32 cellular contexts compared by ENCODE assay signal in genomic region chr3:119125742-119126507, GRCh38. TPM values are rescaled to one million over a fixed set of nuclear protein-coding genes. Genes with fewer than 3 reads are reported as not detected.
"Had no signal": no experiment of that assay in that cellular context is flagged by ENCODE, and none has a peak within 500 bp of the region (broad histone marks: within the 10 kb centered on the region; RNA-seq: fewer than 3 reads in every experiment).

No MANE protein-coding gene starts in this region.

- ATAC-seq: activated CD4-positive, alpha-beta T cell treated with anti-CD3 and anti-CD28 coated beads for 36 hours; activated CD8-positive, alpha-beta memory T cell treated with anti-CD3 and anti-CD28 coated beads, Interleukin-2, amount 10 ng/mL, durations not matched to agents 7 days and 5 days; activated CD8-positive, alpha-beta T cell treated with anti-CD3 and anti-CD28 coated beads, Interleukin-2, amount 10 ng/mL, durations not matched to agents 7 days and 5 days; activated naive CD4-positive, alpha-beta T cell treated with anti-CD3 and anti-CD28 coated beads, Interleukin-2, amount 50 U/mL, for 72 hours; effector memory CD8-positive, alpha-beta T cell; gastroesophageal sphincter; left lung; lower lobe of right lung; right lobe of liver; stimulated activated naive CD8-positive, alpha-beta T cell treated with anti-CD3 and anti-CD28 coated beads, Interleukin-15, Interleukin-2, amounts not matched to agents 100 U/mL and 50 U/mL, for 24 hours had no signal

- H3K4me3 Mint-ChIP-seq: activated CD4-positive, alpha-beta T cell treated with anti-CD3 and anti-CD28 coated beads for 36 hours; activated CD8-positive, alpha-beta memory T cell treated with anti-CD3 and anti-CD28 coated beads, Interleukin-2, amount 10 ng/mL, durations not matched to agents 7 days and 5 days; activated CD8-positive, alpha-beta T cell treated with anti-CD3 and anti-CD28 coated beads, Interleukin-2, amount 10 ng/mL, durations not matched to agents 7 days and 5 days; effector memory CD8-positive, alpha-beta T cell; nephron had no signal

- H3K4me3 ChIP-seq: breast epithelium, gastroesophageal sphincter, left lung, lower lobe of right lung, ovary, right lobe of liver, testis, transverse colon had no signal

- H3K36me3 Mint-ChIP-seq: activated CD8-positive, alpha-beta memory T cell treated with anti-CD3 and anti-CD28 coated beads, Interleukin-2, amount 10 ng/mL, durations not matched to agents 7 days and 5 days had no signal

- H3K27ac Mint-ChIP-seq: activated CD4-positive, alpha-beta T cell treated with anti-CD3 and anti-CD28 coated beads for 36 hours; activated CD8-positive, alpha-beta memory T cell treated with anti-CD3 and anti-CD28 coated beads, Interleukin-2, amount 10 ng/mL, durations not matched to agents 7 days and 5 days; activated CD8-positive, alpha-beta T cell treated with anti-CD3 and anti-CD28 coated beads, Interleukin-2, amount 10 ng/mL, durations not matched to agents 7 days and 5 days; activated naive CD4-positive, alpha-beta T cell treated with anti-CD3 and anti-CD28 coated beads, Interleukin-2, amount 50 U/mL, for 72 hours; effector memory CD8-positive, alpha-beta T cell; nephron; progenitor cell of endocrine pancreas had no signal

- H3K36me3 ChIP-seq: breast epithelium, gastroesophageal sphincter, left lung, lower lobe of right lung, ovary, right lobe of liver, transverse colon had no signal

- H3K4me1 Mint-ChIP-seq: activated CD8-positive, alpha-beta memory T cell treated with anti-CD3 and anti-CD28 coated beads, Interleukin-2, amount 10 ng/mL, durations not matched to agents 7 days and 5 days; nephron had no signal

- H3K4me1 ChIP-seq: breast epithelium, gastroesophageal sphincter, left lung, lower lobe of right lung, right lobe of liver, testis, transverse colon had no signal

- H3K9me3 Mint-ChIP-seq: effector memory CD8-positive, alpha-beta T cell had no signal

- H3K27me3 ChIP-seq: breast epithelium, gastroesophageal sphincter, left lung, ovary, right lobe of liver, testis, transverse colon had no signal

- H3K27ac ChIP-seq: breast epithelium, gastroesophageal sphincter, left lung, lower lobe of right lung, ovary, right lobe of liver, testis, transverse colon had no signal

- H3K9me3 ChIP-seq: gastroesophageal sphincter, left lung, lower lobe of right lung, ovary, right lobe of liver, testis, transverse colon had no signal

- H3K27me3 Mint-ChIP-seq: progenitor cell of endocrine pancreas had no signal

- DNase-seq: activated CD4-positive, alpha-beta T cell treated with anti-CD3 and anti-CD28 coated beads for 36 hours; activated CD4-positive, CD25-positive, alpha-beta regulatory T cell; activated CD8-positive, alpha-beta memory T cell treated with anti-CD3 and anti-CD28 coated beads, Interleukin-2, amount 10 ng/mL, durations not matched to agents 7 days and 5 days; activated CD8-positive, alpha-beta T cell treated with anti-CD3 and anti-CD28 coated beads, Interleukin-2, amount 10 ng/mL, durations not matched to agents 7 days and 5 days; activated naive CD4-positive, alpha-beta T cell; activated T-cell treated with anti-CD3 and anti-CD28 coated beads, Interleukin-2, amount 50 U/mL, for 48 hours; central memory CD4-positive, alpha-beta T cell; effector memory CD8-positive, alpha-beta T cell; hippocampal formation; left lung; lower lobe of right lung; mesenchymal stem cell; ovary; right lobe of liver; stimulated activated CD4-positive, alpha-beta T cell treated with anti-CD3 and anti-CD28 coated beads, Interleukin-2, amount 100 ng/mL, for 48 hours; stimulated activated naive CD8-positive, alpha-beta T cell treated with anti-CD3 and anti-CD28 coated beads, Interleukin-15, Interleukin-2, amounts not matched to agents 100 U/mL and 50 U/mL, for 24 hours; T-helper 2 cell; testis; transverse colon had no signal

RNA-seq across cellular contexts. Expression of gene TEX55, which starts 20.0 kb away (rescaled TPM):
- total RNA-seq: activated CD4-positive, alpha-beta T cell treated with anti-CD3 and anti-CD28 coated beads for 36 hours; activated CD8-positive, alpha-beta memory T cell treated with anti-CD3 and anti-CD28 coated beads, Interleukin-2, amount 10 ng/mL, durations not matched to agents 7 days and 5 days; activated CD8-positive, alpha-beta T cell treated with anti-CD3 and anti-CD28 coated beads, Interleukin-2, amount 10 ng/mL, durations not matched to agents 7 days and 5 days; activated naive CD4-positive, alpha-beta T cell treated with anti-CD3 and anti-CD28 coated beads, Interleukin-2, amount 50 U/mL, for 72 hours; breast epithelium; dermis microvascular lymphatic vessel endothelial cell; endothelial cell of umbilical vein; fibroblast of lung; fibroblast of villous mesenchyme; gastroesophageal sphincter; left lung; lower lobe of right lung; mucosa of gallbladder; ovary; progenitor cell of endocrine pancreas; renal cortical epithelial cell; right lobe of liver; skeletal muscle tissue; transverse colon had no signal
- polyA plus RNA-seq: endothelial cell of umbilical vein, esophagus, fibroblast of lung, ovary had no signal

RNA-seq across cellular contexts. Expression of gene UPK1B, which starts 47.5 kb away (rescaled TPM):
- total RNA-seq: activated CD8-positive, alpha-beta memory T cell treated with anti-CD3 and anti-CD28 coated beads, Interleukin-2, amount 10 ng/mL, durations not matched to agents 7 days and 5 days; activated CD8-positive, alpha-beta T cell treated with anti-CD3 and anti-CD28 coated beads, Interleukin-2, amount 10 ng/mL, durations not matched to agents 7 days and 5 days; dermis microvascular lymphatic vessel endothelial cell; endothelial cell of umbilical vein; fibroblast of lung; lower lobe of right lung; skeletal muscle tissue had no signal
- polyA plus RNA-seq: endothelial cell of umbilical vein, fibroblast of lung had no signal
